11 cellular contexts compared by ENCODE assay signal in genomic region chr16:13935408-13935807, GRCh38. TPM values are rescaled to one million over a fixed set of nuclear protein-coding genes. Genes with fewer than 3 reads are reported as not detected.
A peak's percentile ranks its signal among the peaks of the same experiment; 100 is the strongest.
DNase-seq lines count a peak whose midpoint lies in the region; ATAC-seq and TF ChIP-seq lines count a peak whose summit lies in the region.
"Had no signal": no experiment of that assay in that cellular context is flagged by ENCODE, and none has a peak within 500 bp of the region (broad histone marks: within the 10 kb centered on the region; RNA-seq: fewer than 3 reads in every experiment).

No MANE protein-coding gene starts in this region.

- TF ChIP-seq CTCF in A673 (conservative IDR thresholded peaks at IDR 0.05; ENCODE audit: low read depth, low read length) (peak; percentile 75), tibial artery (IDR thresholded peaks at IDR 0.05) (peak in 1 of 2 experiments; percentile 10)

- no peak for ATAC-seq in left cardiac atrium
- ATAC-seq: naive thymus-derived CD4-positive, alpha-beta T cell; Right ventricle myocardium inferior had no signal

- H3K4me1 ChIP-seq in A673 (ENCODE audit: insufficient read depth, low read length, poor library complexity, severe bottlenecking) (no peaks in the 10 kb centered on the region), tibial artery (peaks cover 0 to 9% (median 3%) of the 10 kb centered on the region in 4 donors)

- H3K9me3 ChIP-seq in A673 (ENCODE audit: low read depth, low read length, poor library complexity, severe bottlenecking) (no peaks in the 10 kb centered on the region), tibial artery (no peaks in the 10 kb centered on the region)

- intact Hi-C loops in A673 (cut with micrococcal nuclease; ENCODE audit: unreplicated experiment) (no loop called here), left cardiac atrium (cut with DNase I) (loop anchor here in 1 of 2 donors (10.0 kb wide), 1 partner anchor 139 kb away; the partner anchor contains the start of gene MRTFB), tibial artery (cut with DNase I; ENCODE audit: low total_unique reads) (no loop called here)
- intact Hi-C loops in activated T-helper 2 cell treated with anti-CD3 and anti-CD28 coated beads, Interferon-gamma antibody, Interleukin-2, Interleukin-4, amounts not matched to agents 10 μg/mL and 5 μg/mL and 100 μg/mL, durations not matched to agents 14 hours and 24 hours and 36 hours (cut with micrococcal nuclease): no loop called here

- H3K9me3 Mint-ChIP-seq in activated T-helper 2 cell treated with anti-CD3 and anti-CD28 coated beads, Interferon-gamma antibody, Interleukin-2, Interleukin-4, amounts not matched to agents 10 μg/mL and 5 μg/mL and 100 μg/mL, durations not matched to agents 14 hours and 24 hours and 36 hours: no peaks in the 10 kb centered on the region
- H3K9me3 Mint-ChIP-seq: naive thymus-derived CD4-positive, alpha-beta T cell had no signal

- BruUV-seq in A673 (replicated peaks; lab: Mats Ljungman, UMichigan): no TSS peak

- in situ Hi-C loops in SK-MEL-5 (cut with HindIII; ENCODE audit: low pct_unique_long_range_greater_than_20kb, low sequenced_read_pairs): no loop called here

- no peak overlapping the region for H3K27ac Mint-ChIP-seq in activated T-helper 2 cell treated with anti-CD3 and anti-CD28 coated beads, Interferon-gamma antibody, Interleukin-2, Interleukin-4, amounts not matched to agents 10 μg/mL and 5 μg/mL and 100 μg/mL, durations not matched to agents 14 hours and 24 hours and 36 hours

- DNase-seq in A673 (ENCODE audit: low spot score): peak; percentile 46
- DNase-seq in COLO668 (lab: John Stamatoyannopoulos, UW; ENCODE audit: unreplicated experiment): peak; percentile 17
- peak; percentile 26 for DNase-seq in SK-MEL-5 (ENCODE audit: low read depth, low spot score)
- DNase-seq in iPS DF 4.7 (ENCODE audit: extremely low read depth, low spot score): peak; percentile 60
- no peak for DNase-seq in NOMO-1 (lab: John Stamatoyannopoulos, UW; ENCODE audit: unreplicated experiment in 2 of 2)
- DNase-seq in activated T-helper 2 cell treated with anti-CD3 and anti-CD28 coated beads, Interferon-gamma antibody, Interleukin-2, Interleukin-4, amounts not matched to agents 10 μg/mL and 5 μg/mL and 100 μg/mL, durations not matched to agents 14 hours and 24 hours and 36 hours (ENCODE audit: low spot score): no peak
- no peak for DNase-seq in left cardiac atrium
- no peak for DNase-seq in tibial artery
- DNase-seq: activated effector memory CD4-positive, alpha-beta T cell treated with Interleukin-2 at 50 U/mL for 16 hours had no signal

- H3K4me3 Mint-ChIP-seq in activated T-helper 2 cell treated with anti-CD3 and anti-CD28 coated beads, Interferon-gamma antibody, Interleukin-2, Interleukin-4, amounts not matched to agents 10 μg/mL and 5 μg/mL and 100 μg/mL, durations not matched to agents 14 hours and 24 hours and 36 hours (ENCODE audit: low read depth): no peak overlapping the region
- H3K4me3 Mint-ChIP-seq: naive thymus-derived CD4-positive, alpha-beta T cell had no signal

- POLR2A ChIA-PET in A673 (lab: Charles Lee; ENCODE audit: low non-redundant PET): no interaction called here

- H3K36me3 ChIP-seq in A673 (ENCODE audit: insufficient read depth, low read length, poor library complexity, severe bottlenecking) (peaks cover 15% of the 10 kb centered on the region), tibial artery (peaks cover 23 to 54% (median 27%) of the 10 kb centered on the region in 3 donors)

- H3K27ac ChIP-seq in A673 (ENCODE audit: low read depth, low read length, poor library complexity, severe bottlenecking): no peak overlapping the region
- no peak overlapping the region for H3K27ac ChIP-seq in tibial artery

- H3K27me3 ChIP-seq in A673 (replicated peaks; ENCODE audit: insufficient read depth, low read depth, low read length, poor library complexity) (no peaks in the 10 kb centered on the region), tibial artery (no peaks in the 10 kb centered on the region)

- H3K4me3 ChIP-seq in A673 (ENCODE audit: low read depth, low read length, poor library complexity, severe bottlenecking) (no peak overlapping the region), tibial artery (no peak overlapping the region)

- peaks cover 18% of the 10 kb centered on the region for H3K4me1 Mint-ChIP-seq in activated T-helper 2 cell treated with anti-CD3 and anti-CD28 coated beads, Interferon-gamma antibody, Interleukin-2, Interleukin-4, amounts not matched to agents 10 μg/mL and 5 μg/mL and 100 μg/mL, durations not matched to agents 14 hours and 24 hours and 36 hours (ENCODE audit: low read depth)

- H3K36me3 Mint-ChIP-seq in activated T-helper 2 cell treated with anti-CD3 and anti-CD28 coated beads, Interferon-gamma antibody, Interleukin-2, Interleukin-4, amounts not matched to agents 10 μg/mL and 5 μg/mL and 100 μg/mL, durations not matched to agents 14 hours and 24 hours and 36 hours (ENCODE audit: low read depth): peaks cover 50% of the 10 kb centered on the region

- H3K27me3 Mint-ChIP-seq in activated T-helper 2 cell treated with anti-CD3 and anti-CD28 coated beads, Interferon-gamma antibody, Interleukin-2, Interleukin-4, amounts not matched to agents 10 μg/mL and 5 μg/mL and 100 μg/mL, durations not matched to agents 14 hours and 24 hours and 36 hours (ENCODE audit: low read depth): no peaks in the 10 kb centered on the region
- H3K27me3 Mint-ChIP-seq: naive thymus-derived CD4-positive, alpha-beta T cell had no signal

- CTCF ChIA-PET in A673 (lab: Charles Lee): interaction anchor here (0.5 to 1.0 kb wide), 2 partner anchors 16 to 99 kb away, joined by 4 to 5 read pairs; partner anchors contain the start of gene ERCC4

RNA-seq across cellular contexts. Expression of gene ERCC4, which starts 15.5 kb away (rescaled TPM):
- total RNA-seq in A673 (2021) (18.5 and 18.8 TPM in 2 replicates), left cardiac atrium (10 to 100 TPM in 1 of 2 donors, 1 to 10 TPM in 1; 6.8 to 10.1 TPM)
- 11.2 and 15.6 TPM in 2 replicates for total RNA-seq in SK-MEL-5 (2014; rRNA removed; shearing (Covaris generic))
- 5.1 and 8.8 TPM in 2 replicates for polyA plus RNA-seq in SK-MEL-5 (2015; cell fraction: cytosol; rRNA removed)
- polyA plus RNA-seq in SK-MEL-5 (2015; cell fraction: nucleus; rRNA removed): 7.0 and 7.3 TPM in 2 replicates
- 11.9 and 13.3 TPM in 2 replicates for total RNA-seq in activated T-helper 2 cell treated with anti-CD3 and anti-CD28 coated beads, Interferon-gamma antibody, Interleukin-2, Interleukin-4, amounts not matched to agents 10 μg/mL and 5 μg/mL and 100 μg/mL, durations not matched to agents 14 hours and 24 hours and 36 hours

Comparison
In these comparisons a context has a peak if more than half of its experiments do, and no peak if none do; other contexts are left out.
1. DNase-seq: peak in A673 (single experiment), COLO668 (single experiment), SK-MEL-5 (single experiment) and iPS DF 4.7 (single experiment); none in NOMO-1 (0 of 2), activated T-helper 2 cell treated with anti-CD3 and anti-CD28 coated beads, Interferon-gamma antibody, Interleukin-2, Interleukin-4, amounts not matched to agents 10 μg/mL and 5 μg/mL and 100 μg/mL, durations not matched to agents 14 hours and 24 hours and 36 hours (single experiment), left cardiac atrium (single experiment) and tibial artery (0 of 2).